In the genomic region with DNA sequence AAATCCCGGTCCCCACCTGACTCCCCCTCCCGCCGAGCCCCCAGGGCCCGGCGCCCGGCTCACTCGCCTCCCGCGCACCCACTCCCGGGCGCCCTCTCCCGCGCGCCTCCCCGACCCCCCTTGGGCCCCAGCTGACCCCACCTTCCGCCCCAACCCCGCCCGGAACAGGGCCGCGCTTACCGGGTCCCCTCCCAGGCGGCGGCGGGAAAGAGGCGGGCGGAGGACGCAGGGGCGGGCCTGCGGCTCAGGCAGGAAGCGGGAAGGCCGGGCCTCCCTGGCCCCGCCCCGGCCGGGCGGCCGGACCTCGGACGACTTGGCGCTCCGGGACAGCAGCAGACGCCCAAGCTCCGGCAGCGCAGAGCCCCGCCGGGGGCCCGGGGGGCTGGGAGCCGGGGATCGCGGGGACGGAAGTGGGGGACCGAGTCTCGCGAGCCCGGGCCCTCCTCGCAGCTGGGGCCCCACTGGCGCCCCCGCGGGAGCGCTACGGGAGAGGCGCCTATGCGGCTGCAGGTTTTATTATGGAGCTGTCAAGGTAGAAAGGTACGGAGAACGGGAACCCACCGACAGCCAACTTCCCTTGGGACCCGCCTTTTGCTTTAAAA, we compare ENCODE assay signal across 8 cellular contexts. TPM values are rescaled to one million over a fixed set of nuclear protein-coding genes. Genes with fewer than 3 reads are reported as not detected.
DNase-seq lines count a peak whose midpoint lies in the region; ATAC-seq and TF ChIP-seq lines count a peak whose summit lies in the region.

Gene SLC41A3 (minus strand): TSS at position 212 of the 602 bp plus-strand sequence. CDS start 15,905 bp downstream, outside the sequence.

- peak; percentile 97 for ATAC-seq in SK-N-SH treated with all-trans-retinoic acid at 6 μM for 48 hours

- no peaks in the 10 kb centered on the region for H3K27me3 ChIP-seq in osteoblast (ENCODE audit: insufficient read depth, low read length)

- peak; percentile 46 for TF ChIP-seq CTCF in GM10248 (IDR thresholded peaks at IDR 0.05; ENCODE audit: control extremely low read depth, extremely low read depth, low read depth, missing control alignments)
- TF ChIP-seq CTCF in osteoblast (IDR thresholded peaks at IDR 0.05; ENCODE audit: extremely low read depth, low read depth, low read length) = peak; percentile 35

- H3K36me3 ChIP-seq in osteoblast (ENCODE audit: insufficient read depth, low read length) = no peaks in the 10 kb centered on the region

- CTCF ChIA-PET in GM10248 (lab: Yijun Ruan, JAX) (interaction anchor here (0.7 to 1.1 kb wide), 2 partner anchors 19 to 20 kb away, joined by 3 read pairs; no protein-coding TSS in a partner anchor), HEK293T (lab: Yijun Ruan, JAX) (interaction anchor here (0.5 kb wide), 1 partner anchor 553 kb away, joined by 3 read pairs; no protein-coding TSS in a partner anchor)

- H3K27ac ChIP-seq in osteoblast (ENCODE audit: low read depth, low read length) (no peak within 1 kb of the TSS), temporal lobe (ENCODE audit: low read depth, low read length) (peak within 1 kb of the TSS; percentile 56)

- no peaks in the 10 kb centered on the region for H4K20me1 ChIP-seq in osteoblast (ENCODE audit: insufficient read depth, low read length)

- no peaks in the 10 kb centered on the region for H3K4me1 ChIP-seq in osteoblast (ENCODE audit: insufficient read depth, low read length)

- H3K4me3 ChIP-seq in osteoblast (ENCODE audit: insufficient read depth, low read length) = peak within 1 kb of the TSS; percentile 72

- no peaks in the 10 kb centered on the region for H3K79me2 ChIP-seq in osteoblast (ENCODE audit: insufficient read depth, low read length)

- H2AFZ ChIP-seq in osteoblast (ENCODE audit: low read length) = peak within 1 kb of the TSS; percentile 79

- POLR2A ChIA-PET in GM10248 (lab: Yijun Ruan, JAX) (no interaction called here), HEK293T (lab: Yijun Ruan, JAX) (interaction anchor here (1.2 to 1.4 kb wide), 3 partner anchors 16 to 19 kb away, joined by 3 to 4 read pairs (median 3); no protein-coding TSS in a partner anchor)

- peak; percentile 95 for DNase-seq in GM10248 (ENCODE audit: extremely low spot score)
- DNase-seq in HEK293T (ENCODE audit: extremely low spot score) = peak; percentile 86
- DNase-seq in MV-4-11 (lab: John Stamatoyannopoulos, UW) = peak; percentile 74
- peak; percentile 87 for DNase-seq in activated naive CD4-positive, alpha-beta T cell treated with anti-CD3 and anti-CD28 coated beads, Interleukin-2, amount 50 U/mL, for 16 hours
- DNase-seq in glomerular endothelial cell (ENCODE audit: extremely low read depth, low read depth, low spot score) = no peak
- peak; percentile 99 for DNase-seq in osteoblast (ENCODE audit: insufficient read length, low spot score, missing footprints)

- no peaks in the 10 kb centered on the region for H3K9me3 ChIP-seq in osteoblast (ENCODE audit: low read depth, low read length)

- peak within 1 kb of the TSS; percentile 78 for H3K4me2 ChIP-seq in osteoblast (ENCODE audit: insufficient read depth, low read length)

TF ChIP-seq in HEK293T, 16 proteins besides CTCF, POLR2A, EP300 and RAD21:
- TF ChIP-seq TARDBP (IDR thresholded peaks at IDR 0.05) (no peak), ELF4 (IDR thresholded peaks at IDR 0.05) (no peak), FOXM1 (IDR thresholded peaks at IDR 0.05; ENCODE audit: borderline replicate concordance) (no peak), FOXA1 (IDR thresholded peaks at IDR 0.05) (no peak), HDGF (IDR thresholded peaks at IDR 0.05; ENCODE audit: borderline replicate concordance) (no peak), LEF1 (IDR thresholded peaks at IDR 0.05; ENCODE audit: borderline replicate concordance) (no peak), NFRKB (IDR thresholded peaks at IDR 0.05) (no peak), ARNT (IDR thresholded peaks at IDR 0.05) (no peak), SUZ12 (IDR thresholded peaks at IDR 0.05) (no peak), FOXK2 (IDR thresholded peaks at IDR 0.05) (no peak), SP1 (IDR thresholded peaks at IDR 0.05) (no peak)

TF ChIP-seq in SK-N-SH treated with all-trans-retinoic acid at 6 μM for 48 hours, 23 proteins besides CTCF, POLR2A, EP300 and RAD21:
- TF ChIP-seq RARB (CRISPR knock-in tag; IDR thresholded peaks at IDR 0.05) = no peak
- no peak for TF ChIP-seq GLIS3 (CRISPR knock-in tag; IDR thresholded peaks at IDR 0.05)
- TF ChIP-seq SNAI2 (CRISPR knock-in tag; IDR thresholded peaks at IDR 0.05) = no peak
- TF ChIP-seq ISL1 (CRISPR knock-in tag; IDR thresholded peaks at IDR 0.05) = no peak
- TF ChIP-seq, protein P1, sequence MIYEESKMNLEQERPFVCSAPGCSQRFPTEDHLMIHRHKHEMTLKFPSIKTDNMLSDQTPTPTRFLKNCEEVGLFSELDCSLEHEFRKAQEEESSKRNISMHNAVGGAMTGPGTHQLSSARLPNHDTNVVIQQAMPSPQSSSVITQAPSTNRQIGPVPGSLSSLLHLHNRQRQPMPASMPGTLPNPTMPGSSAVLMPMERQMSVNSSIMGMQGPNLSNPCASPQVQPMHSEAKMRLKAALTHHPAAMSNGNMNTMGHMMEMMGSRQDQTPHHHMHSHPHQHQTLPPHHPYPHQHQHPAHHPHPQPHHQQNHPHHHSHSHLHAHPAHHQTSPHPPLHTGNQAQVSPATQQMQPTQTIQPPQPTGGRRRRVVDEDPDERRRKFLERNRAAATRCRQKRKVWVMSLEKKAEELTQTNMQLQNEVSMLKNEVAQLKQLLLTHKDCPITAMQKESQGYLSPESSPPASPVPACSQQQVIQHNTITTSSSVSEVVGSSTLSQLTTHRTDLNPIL (CRISPR knock-in tag; IDR thresholded peaks at IDR 0.05; ENCODE audit: low read depth) = no peak
- no peak for TF ChIP-seq TCF4 (CRISPR knock-in tag; IDR thresholded peaks at IDR 0.05; ENCODE audit: borderline replicate concordance)
- no peak for TF ChIP-seq ZNF565 (CRISPR knock-in tag; conservative IDR thresholded peaks at IDR 0.05; ENCODE audit: low read depth)
- TF ChIP-seq TSHZ2 (CRISPR knock-in tag; IDR thresholded peaks at IDR 0.05) = 0 out of 2 replicates have a peak, but pooled peaks have one; percentile 19
- no peak for TF ChIP-seq TOX (CRISPR knock-in tag; IDR thresholded peaks at IDR 0.05; ENCODE audit: borderline replicate concordance)

RNA-seq across cellular contexts. Expression of gene SLC41A3, which starts in this region (rescaled TPM):
- total RNA-seq in glomerular endothelial cell = 44.7 and 45.7 TPM in 2 replicates
- 41.5 and 59.4 TPM in 2 replicates for total RNA-seq in osteoblast
- total RNA-seq in temporal lobe = 52.1 TPM
